ENCODE assay signal across 21 cellular contexts in genomic region chr10:6333973-6334372, GRCh38.
DNase-seq lines count a peak whose midpoint lies in the region; ATAC-seq, FAIRE-seq and TF ChIP-seq lines count a peak whose summit lies in the region.
"Had no signal": no experiment of that assay in that cellular context is flagged by ENCODE, and none has a peak within 500 bp of the region (broad histone marks: within the 10 kb centered on the region; RNA-seq: fewer than 3 reads in every experiment).

No MANE protein-coding gene starts in this region.

- H3K9me3 ChIP-seq in HEK293 (ENCODE audit: control insufficient read depth, insufficient read depth, low read depth, low read length), result no peaks in the 10 kb centered on the region
- no peaks in the 10 kb centered on the region for H3K9me3 ChIP-seq in K562 (replicated peaks; ENCODE audit: control insufficient read depth, insufficient read depth, low read depth, low read length)
- H3K9me3 ChIP-seq in mesenchymal stem cell (ENCODE audit: control insufficient read depth, low read length), result peaks cover 5% of the 10 kb centered on the region

- in situ Hi-C loops in K562 (cut with MboI) (no loop called here), G401 (cut with HindIII; ENCODE audit: low sequenced_read_pairs) (no loop called here)

- no peak overlapping the region for H3K4me2 ChIP-seq in K562 (ENCODE audit: insufficient read depth, low read length)
- no peak overlapping the region for H3K4me2 ChIP-seq in mesenchymal stem cell (ENCODE audit: low read length, poor library complexity, severe bottlenecking)
- H3K4me2 ChIP-seq: A549; BLaER1 treated with 17β-estradiol and CSF1 and Interleukin-3, amounts not matched to agents 10 nM and 100 nM had no signal

- H4K8ac ChIP-seq in mesenchymal stem cell (ENCODE audit: low read length), result no peak overlapping the region

- peaks cover 2% of the 10 kb centered on the region for H3K36me3 Mint-ChIP-seq in chondrocyte (ENCODE audit: low read depth)

- TF ChIP-seq CTCF in HEK293 (tag by site-specific recombination; IDR thresholded peaks at IDR 0.05), result no peak
- no peak for TF ChIP-seq CTCF in K562 (IDR thresholded peaks at IDR 0.05 in 2 of 3, conservative IDR thresholded peaks at IDR 0.05 in 1 of 3; ENCODE audit: insufficient read depth in 2 of 3, low read depth in 1 of 3, low read length in 3 of 3)
- no peak for TF ChIP-seq CTCF in chondrocyte (IDR thresholded peaks at IDR 0.05)

- CTCF ChIA-PET in HEK293 (lab: Yijun Ruan, JAX) (no interaction called here), K562 (lab: Yijun Ruan, JAX; ENCODE audit: low intra/inter-chr PET ratio) (no interaction called here)

- no peak overlapping the region for H3K23ac ChIP-seq in mesenchymal stem cell (ENCODE audit: low read length in 2 of 2)

- H2BK5ac ChIP-seq in mesenchymal stem cell (ENCODE audit: low read depth, low read length, poor library complexity, severe bottlenecking), result no peak overlapping the region

- no peaks in the 10 kb centered on the region for H3K9me1 ChIP-seq in K562 (ENCODE audit: control insufficient read depth, insufficient read depth, low read length)

- H3K27me3 Mint-ChIP-seq in chondrocyte (ENCODE audit: low read depth), result no peaks in the 10 kb centered on the region
- H3K27me3 Mint-ChIP-seq: B cell; CD4-positive, alpha-beta T cell had no signal

- no peaks in the 10 kb centered on the region for H3K4me1 ChIP-seq in HEK293 (ENCODE audit: control insufficient read depth, insufficient read depth, low read length)
- H3K4me1 ChIP-seq in K562 (replicated peaks in 1 of 2; ENCODE audit: control insufficient read depth in 2 of 2, insufficient read depth in 2 of 2, low read length in 2 of 2), result peaks cover 0 to 4% of the 10 kb centered on the region in 2 experiments; a peak in 2 of 5 replicates
- peaks cover 2% of the 10 kb centered on the region for H3K4me1 ChIP-seq in mesenchymal stem cell (ENCODE audit: control insufficient read depth, insufficient read depth, low read depth, low read length)
- H3K4me1 ChIP-seq: A549, Caco-2 had no signal

- H3K27ac ChIP-seq in HEK293 (ENCODE audit: extremely low read depth, low read depth, low read length), result no peak overlapping the region
- H3K27ac ChIP-seq in K562 (ENCODE audit: extremely low read depth, low read depth, low read length), result no peak overlapping the region
- no peak overlapping the region for H3K27ac ChIP-seq in mesenchymal stem cell (ENCODE audit: low read length, poor library complexity, severe bottlenecking)
- H3K27ac ChIP-seq: 22Rv1; A549; BLaER1 treated with 17β-estradiol and CSF1 and Interleukin-3, amounts not matched to agents 10 nM and 100 nM had no signal

- no peak for DNase-seq in K562 (ENCODE audit: extremely low read depth in 1 of 4, low spot score in 3 of 4)
- DNase-seq in islet precursor cell, result peak; percentile 3
- no peak for DNase-seq in G401 (ENCODE audit: low spot score)
- no peak for DNase-seq in mesenchymal stem cell
- DNase-seq in chondrocyte (ENCODE audit: low spot score), result no peak
- DNase-seq: AML-193; Caco-2; Calu3; CD4-positive, alpha-beta T cell; CD8-positive, alpha-beta T cell; DMS79 treated with DMSO at 0.1 percent for 48 hours; GDM1 had no signal

- H3K14ac ChIP-seq in mesenchymal stem cell (ENCODE audit: low read length in 2 of 2), result no peak overlapping the region

- no peak for TF ChIP-seq RAD21 in K562 (CRISPR knock-in tag; conservative IDR thresholded peaks at IDR 0.05 in 1 of 2, IDR thresholded peaks at IDR 0.05 in 1 of 2)

- H2BK12ac ChIP-seq in mesenchymal stem cell (ENCODE audit: low read length in 2 of 2), result no peak overlapping the region

- H2BK15ac ChIP-seq in mesenchymal stem cell (ENCODE audit: low read depth, poor library complexity, severe bottlenecking), result no peak overlapping the region

- H3K4me1 Mint-ChIP-seq in chondrocyte (ENCODE audit: low read depth), result peaks cover 6% of the 10 kb centered on the region

- H3K9me3 Mint-ChIP-seq in chondrocyte (ENCODE audit: low read depth), result peaks cover 5% of the 10 kb centered on the region
- H3K9me3 Mint-ChIP-seq: CD4-positive, alpha-beta T cell had no signal

- no peak overlapping the region for H3K4ac ChIP-seq in mesenchymal stem cell (ENCODE audit: low read depth in 1 of 2, low read length in 2 of 2)

- no peaks in the 10 kb centered on the region for H3K79me2 ChIP-seq in K562 (ENCODE audit: control insufficient read depth, insufficient read depth, low read length)

- H3K18ac ChIP-seq in mesenchymal stem cell (ENCODE audit: low read depth in 1 of 2, low read length in 2 of 2), result no peak overlapping the region

- no peaks in the 10 kb centered on the region for H4K20me1 ChIP-seq in K562 (replicated peaks; ENCODE audit: control insufficient read depth, insufficient read depth, low read length)
- H4K20me1 ChIP-seq: BLaER1 treated with 17β-estradiol and CSF1 and Interleukin-3, amounts not matched to agents 10 nM and 100 nM had no signal

- H2BK120ac ChIP-seq in mesenchymal stem cell (ENCODE audit: low read depth, low read length), result no peak overlapping the region

- intact Hi-C loops in K562 (cut with micrococcal nuclease), result no loop called here

- TF ChIP-seq POLR2A in K562 (conservative IDR thresholded peaks at IDR 0.05), result no peak

- TF ChIP-seq EP300 in K562 (IDR thresholded peaks at IDR 0.05; ENCODE audit: low read length), result no peak

- no peak for ATAC-seq in K562
- ATAC-seq: A549; CD8-positive, alpha-beta T cell; GM12878 had no signal

- no peaks in the 10 kb centered on the region for H3K79me1 ChIP-seq in mesenchymal stem cell (replicated peaks; ENCODE audit: low read length, poor library complexity, severe bottlenecking)

- no peak overlapping the region for H3K27ac Mint-ChIP-seq in chondrocyte (ENCODE audit: unreplicated experiment)
- H3K27ac Mint-ChIP-seq: B cell; CD4-positive, alpha-beta T cell; CD8-positive, alpha-beta T cell had no signal

- no peak for FAIRE-seq in K562 (lab: Jason Lieb, UNC)
- FAIRE-seq: A549, D721Med, GM12878, GM12892, GM18507 had no signal

- H3K36me3 ChIP-seq in HEK293 (ENCODE audit: control insufficient read depth in 2 of 2, insufficient read depth in 1 of 2, low read length in 2 of 2) (no peaks in the 10 kb centered on the region), K562 (ENCODE audit: control insufficient read depth, insufficient read depth, low read length) (no peaks in the 10 kb centered on the region), mesenchymal stem cell (ENCODE audit: control insufficient read depth in 1 of 2, insufficient read depth in 2 of 2, low read depth in 1 of 2, low read length in 2 of 2) (no peaks in the 10 kb centered on the region)

- H3K27me3 ChIP-seq in K562 (ENCODE audit: control insufficient read depth in 2 of 2, insufficient read depth in 2 of 2, low read length in 2 of 2) (peaks cover 0 to 18% of the 10 kb centered on the region in 2 experiments; a peak in 3 of 5 replicates), mesenchymal stem cell (ENCODE audit: control insufficient read depth in 1 of 2, insufficient read depth in 1 of 2, low read length in 2 of 2) (no peaks in the 10 kb centered on the region)
- H3K27me3 ChIP-seq: BLaER1 treated with 17β-estradiol and CSF1 and Interleukin-3, amounts not matched to agents 10 nM and 100 nM had no signal

- H2AK5ac ChIP-seq in mesenchymal stem cell (ENCODE audit: low read length, severe bottlenecking), result no peak overlapping the region

- no peak overlapping the region for H2AFZ ChIP-seq in K562 (ENCODE audit: low read depth, low read length)
- no peak overlapping the region for H2AFZ ChIP-seq in mesenchymal stem cell (ENCODE audit: low read depth, low read length)

- no peak overlapping the region for H3K4me3 Mint-ChIP-seq in chondrocyte (ENCODE audit: unreplicated experiment)
- H3K4me3 Mint-ChIP-seq: B cell; CD4-positive, alpha-beta T cell; CD8-positive, alpha-beta T cell had no signal

- H3K4me3 ChIP-seq in HEK293 (ENCODE audit: low read depth, low read length) (no peak overlapping the region), K562 (no peak overlapping the region), mesenchymal stem cell (ENCODE audit: insufficient read depth in 1 of 2, low read depth in 1 of 2, low read length in 2 of 2) (no peak overlapping the region)
- H3K4me3 ChIP-seq: A549; BLaER1 treated with 17β-estradiol and CSF1 and Interleukin-3, amounts not matched to agents 10 nM and 100 nM; GM12878 had no signal

- BruUV-seq in K562 (replicated peaks; lab: Mats Ljungman, UMichigan), result no TSS peak

- POLR2A ChIA-PET in HEK293 (lab: Yijun Ruan, JAX) (no interaction called here), K562 (lab: Yijun Ruan, JAX) (no interaction called here)

- H3K9ac ChIP-seq in K562 (ENCODE audit: insufficient read depth in 1 of 2, low read depth in 2 of 2, low read length in 2 of 2) (no peak overlapping the region), mesenchymal stem cell (ENCODE audit: low read length) (no peak overlapping the region)
- H3K9ac ChIP-seq: BLaER1 treated with 17β-estradiol and CSF1 and Interleukin-3, amounts not matched to agents 10 nM and 100 nM had no signal

- 0% methylated on average over 2 of the region's 2 CpGs for WGBS in K562 (ENCODE audit: insufficient coverage, low coverage, missing lambda C conversion rate)
- WGBS in mesenchymal stem cell, result 83% methylated on average over 2 of the region's 2 CpGs

- no peak overlapping the region for H4K91ac ChIP-seq in mesenchymal stem cell (ENCODE audit: low read length)

TF ChIP-seq in HEK293, 187 proteins besides CTCF, POLR2A, EP300 and RAD21:
- TF ChIP-seq ZNF530 (tag by site-specific recombination; IDR thresholded peaks at IDR 0.05; ENCODE audit: low read depth) (no peak), ZFP37 (tag by site-specific recombination; IDR thresholded peaks at IDR 0.05) (no peak), ZNF10 (tag by site-specific recombination; IDR thresholded peaks at IDR 0.05) (peak; percentile 97)

TF ChIP-seq in K562, 482 proteins besides CTCF, POLR2A, EP300 and RAD21 (continues in another document):
- no peak for TF ChIP-seq RFX7 (CRISPR knock-in tag; IDR thresholded peaks at IDR 0.05)
- TF ChIP-seq FOXJ3 (CRISPR knock-in tag; IDR thresholded peaks at IDR 0.05), result no peak
- TF ChIP-seq ZNF212 (CRISPR knock-in tag; IDR thresholded peaks at IDR 0.05), result no peak
- no peak for TF ChIP-seq PHTF2 (CRISPR knock-in tag; IDR thresholded peaks at IDR 0.05)
- TF ChIP-seq ZNF134 (CRISPR knock-in tag; conservative IDR thresholded peaks at IDR 0.05), result peak; percentile 97
- no peak for TF ChIP-seq LEF1 (IDR thresholded peaks at IDR 0.05)
- no peak for TF ChIP-seq RBBP5 (IDR thresholded peaks at IDR 0.05; ENCODE audit: borderline replicate concordance, insufficient read depth, low read length, poor library complexity, severe bottlenecking)
- TF ChIP-seq ZNF143 (CRISPR knock-in tag; IDR thresholded peaks at IDR 0.05), result no peak
- TF ChIP-seq ZNF79 (CRISPR knock-in tag; IDR thresholded peaks at IDR 0.05; ENCODE audit: low read depth), result no peak
